Comparison of ENCODE assay signal across 11 cellular contexts in genomic region chr14:65069874-65070709, GRCh38. TPM values are rescaled to one million over a fixed set of nuclear protein-coding genes. Genes with fewer than 3 reads are reported as not detected.
DNase-seq lines count a peak whose midpoint lies in the region; ATAC-seq and TF ChIP-seq lines count a peak whose summit lies in the region.
"Had no signal": no experiment of that assay in that cellular context is flagged by ENCODE, and none has a peak within 500 bp of the region (broad histone marks: within the 10 kb centered on the region; RNA-seq: fewer than 3 reads in every experiment).

No MANE protein-coding gene starts in this region.

- intact Hi-C loops in activated CD4-positive, alpha-beta T cell treated with anti-CD3 and anti-CD28 coated beads, Interleukin-2, amount 10 ng/mL, durations not matched to agents 24 days and 14 days (cut with micrococcal nuclease) = no loop called here
- intact Hi-C loops in heart right ventricle (cut with DNase I) = no loop called here

- peak in 7 of 8 donors; percentile 8 to 32 (median 15) for ATAC-seq in heart right ventricle
- no peak for ATAC-seq in gastroesophageal sphincter
- no peak for ATAC-seq in GM21515 (IDR thresholded peaks at IDR 0.05; ENCODE audit: unreplicated experiment)

- no peak for TF ChIP-seq EP300 in gastroesophageal sphincter (IDR thresholded peaks at IDR 0.05)

- H3K9me3 ChIP-seq in heart right ventricle = no peaks in the 10 kb centered on the region
- no peaks in the 10 kb centered on the region for H3K9me3 ChIP-seq in gastroesophageal sphincter

- H3K27me3 ChIP-seq in heart right ventricle (no peaks in the 10 kb centered on the region), gastroesophageal sphincter (no peaks in the 10 kb centered on the region)
- H3K27me3 ChIP-seq: cardiac muscle cell had no signal

- H3K4me1 Mint-ChIP-seq in activated CD4-positive, alpha-beta T cell treated with anti-CD3 and anti-CD28 coated beads, Interleukin-2, amount 10 ng/mL, durations not matched to agents 24 days and 14 days = peaks cover 4% of the 10 kb centered on the region
- H3K4me1 Mint-ChIP-seq in type B pancreatic cell (ENCODE audit: unreplicated experiment) = peaks cover 25% of the 10 kb centered on the region

- no peak overlapping the region for H3K4me3 Mint-ChIP-seq in activated CD4-positive, alpha-beta T cell treated with anti-CD3 and anti-CD28 coated beads, Interleukin-2, amount 10 ng/mL, durations not matched to agents 24 days and 14 days
- H3K4me3 Mint-ChIP-seq in type B pancreatic cell = peak overlapping the region; percentile 78

- WGBS in heart right ventricle, 2 donors = 56 to 64% methylated on average over 13 of the region's 13 CpGs
- WGBS in gastroesophageal sphincter (ENCODE audit: low coverage in 1 of 2), 2 donors = 81% methylated on average over 8 of the region's 13 CpGs; no CpG with 5 or more reads in 1 of the 2 donors

- TF ChIP-seq POLR2A in gastroesophageal sphincter (IDR thresholded peaks at IDR 0.05) = no peak

- H3K27me3 Mint-ChIP-seq in activated CD4-positive, alpha-beta T cell treated with anti-CD3 and anti-CD28 coated beads, Interleukin-2, amount 10 ng/mL, durations not matched to agents 24 days and 14 days = no peaks in the 10 kb centered on the region
- H3K27me3 Mint-ChIP-seq in type B pancreatic cell = no peaks in the 10 kb centered on the region

- peaks cover 12 to 59% (median 50%) of the 10 kb centered on the region in 9 donors for H3K4me1 ChIP-seq in heart right ventricle
- peaks cover 0 to 44% (median 0%) of the 10 kb centered on the region in 3 donors for H3K4me1 ChIP-seq in gastroesophageal sphincter

- peak; percentile 50 for DNase-seq in activated CD4-positive, alpha-beta T cell treated with anti-CD3 and anti-CD28 coated beads, Interleukin-2, amount 10 ng/mL, durations not matched to agents 24 days and 14 days
- no peak for DNase-seq in activated CD4-positive, alpha-beta T cell treated with anti-CD3 and anti-CD28 coated beads for 1 hour
- DNase-seq in NCI-H526 (lab: John Stamatoyannopoulos, UW) (peak; percentile 16 to 89), heart right ventricle (no peak), type B pancreatic cell (ENCODE audit: extremely low spot score, unreplicated experiment) (no peak)
- no peak for DNase-seq in activated CD4-positive, alpha-beta T cell treated with anti-CD3 and anti-CD28 coated beads, Interleukin-2, amount 50 U/mL, for 1 hour
- DNase-seq: GOT3 had no signal

- H3K4me3 ChIP-seq in heart right ventricle (peak overlapping the region in 1 of 10 donors; percentile 1), gastroesophageal sphincter (no peak overlapping the region)
- H3K4me3 ChIP-seq: cardiac muscle cell had no signal

- H3K9me3 Mint-ChIP-seq in activated CD4-positive, alpha-beta T cell treated with anti-CD3 and anti-CD28 coated beads, Interleukin-2, amount 10 ng/mL, durations not matched to agents 24 days and 14 days = no peaks in the 10 kb centered on the region
- H3K9me3 Mint-ChIP-seq in type B pancreatic cell = no peaks in the 10 kb centered on the region

- peaks cover 0 to 71% (median 0%) of the 10 kb centered on the region in 9 donors for H3K36me3 ChIP-seq in heart right ventricle
- peaks cover 0 to 56% of the 10 kb centered on the region in 2 donors for H3K36me3 ChIP-seq in gastroesophageal sphincter
- H3K36me3 ChIP-seq: cardiac muscle cell had no signal

- H3K27ac ChIP-seq in heart right ventricle = peak overlapping the region in 6 of 10 donors; percentile 72 to 84 (median 78)
- H3K27ac ChIP-seq in gastroesophageal sphincter = no peak overlapping the region
- H3K27ac ChIP-seq: cardiac muscle cell, parathyroid adenoma had no signal

- no peak for TF ChIP-seq CTCF in heart right ventricle (IDR thresholded peaks at IDR 0.05)
- no peak for TF ChIP-seq CTCF in type B pancreatic cell (conservative IDR thresholded peaks at IDR 0.05)
- TF ChIP-seq CTCF in gastroesophageal sphincter (IDR thresholded peaks at IDR 0.05) = no peak

- peaks cover 34% of the 10 kb centered on the region for H3K36me3 Mint-ChIP-seq in activated CD4-positive, alpha-beta T cell treated with anti-CD3 and anti-CD28 coated beads, Interleukin-2, amount 10 ng/mL, durations not matched to agents 24 days and 14 days (ENCODE audit: low read depth)
- peaks cover 27% of the 10 kb centered on the region for H3K36me3 Mint-ChIP-seq in type B pancreatic cell

- no peak overlapping the region for H3K27ac Mint-ChIP-seq in activated CD4-positive, alpha-beta T cell treated with anti-CD3 and anti-CD28 coated beads, Interleukin-2, amount 10 ng/mL, durations not matched to agents 24 days and 14 days
- H3K27ac Mint-ChIP-seq in type B pancreatic cell = peak overlapping the region; percentile 96

RNA-seq across cellular contexts. Expression of gene MAX, which starts 32.2 kb away (rescaled TPM):
- total RNA-seq in activated CD4-positive, alpha-beta T cell treated with anti-CD3 and anti-CD28 coated beads, Interleukin-2, amount 10 ng/mL, durations not matched to agents 24 days and 14 days = 122 and 128 TPM in 2 replicates
- total RNA-seq in heart right ventricle (10 to 100 TPM; 54.5 to 95.7 (median 73.7) TPM), type B pancreatic cell (ENCODE audit: low replicate concordance) (97.0 and 147 TPM in 2 replicates), gastroesophageal sphincter (10 to 100 TPM; 61.8 to 87.1 (median 80.9) TPM)
- polyA plus RNA-seq in heart right ventricle = 10 to 100 TPM; 35.7 to 50.0 TPM

Comparison
In these comparisons a context has a peak if more than half of its experiments do, and no peak if none do; other contexts are left out.
1. DNase-seq: peak in activated CD4-positive, alpha-beta T cell treated with anti-CD3 and anti-CD28 coated beads, Interleukin-2, amount 10 ng/mL, durations not matched to agents 24 days and 14 days (single experiment) and NCI-H526 (2 of 2); none in activated CD4-positive, alpha-beta T cell treated with anti-CD3 and anti-CD28 coated beads for 1 hour (single experiment), heart right ventricle (0 of 2), type B pancreatic cell (single experiment) and activated CD4-positive, alpha-beta T cell treated with anti-CD3 and anti-CD28 coated beads, Interleukin-2, amount 50 U/mL, for 1 hour (single experiment).
2. ATAC-seq: peak in heart right ventricle (7 of 8); none in gastroesophageal sphincter (single experiment) and GM21515 (single experiment).
3. H3K27ac ChIP-seq: peak in heart right ventricle (6 of 10); none in gastroesophageal sphincter (0 of 4).